In the genomic region with DNA sequence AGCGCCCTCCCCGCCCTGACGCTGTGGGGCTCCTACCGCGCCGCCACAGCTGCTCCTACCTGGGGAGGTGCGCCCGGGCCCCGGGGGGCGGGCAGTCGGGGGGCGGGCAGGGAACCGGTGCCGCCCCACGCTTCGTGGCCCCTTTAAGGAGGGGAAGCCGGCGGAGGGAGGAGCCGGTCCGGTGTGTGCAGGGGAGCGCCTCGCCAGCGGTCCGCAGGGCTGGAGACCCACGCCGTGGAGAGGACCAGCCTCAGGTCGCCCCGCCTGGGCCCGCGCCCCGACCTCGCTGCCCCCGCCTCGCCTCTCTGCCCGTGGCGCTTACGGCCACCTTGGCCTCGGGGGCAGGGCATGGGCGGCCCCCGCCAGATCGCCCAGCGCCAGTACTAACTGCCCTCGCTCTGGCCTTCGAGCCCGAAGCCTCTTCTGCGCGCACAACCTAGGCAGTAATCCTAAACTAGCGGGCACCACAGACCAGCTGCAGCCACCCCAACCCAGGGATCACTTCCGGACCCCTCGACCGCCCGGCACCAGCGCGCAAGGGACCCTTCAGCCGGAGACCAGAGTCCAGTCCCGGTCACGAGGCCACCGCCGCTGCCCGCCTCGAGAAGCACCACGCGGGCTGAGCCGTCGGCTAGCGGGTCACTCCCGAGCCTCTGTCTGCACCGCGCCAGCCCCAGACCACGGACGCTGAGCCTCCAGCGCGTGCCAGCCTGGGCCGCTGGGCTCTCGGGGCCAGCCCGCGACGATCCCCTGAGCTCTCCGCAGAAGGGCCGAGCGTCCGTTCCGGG, we compare ENCODE assay signal across 8 cellular contexts. TPM values are rescaled to one million over a fixed set of nuclear protein-coding genes. Genes with fewer than 3 reads are reported as not detected.
DNase-seq lines count a peak whose midpoint lies in the region; ATAC-seq and TF ChIP-seq lines count a peak whose summit lies in the region.

A gene (plus strand): TSS at position 171 of the 788 bp plus-strand sequence. CDS start 689 bp downstream, outside the sequence.

- peak within 1 kb of the TSS; percentile 93 for H2AFZ ChIP-seq in hepatocyte

- H3K9me2 ChIP-seq in hepatocyte (replicated peaks; ENCODE audit: insufficient read depth), result no peaks in the 10 kb centered on the region

- H3K27ac ChIP-seq in hepatocyte, result no peak within 1 kb of the TSS

- H3K27me3 Mint-ChIP-seq in T-helper 17 cell, result peaks cover 64% of the 10 kb centered on the region

- peak within 1 kb of the TSS; percentile 41 for H3K27ac Mint-ChIP-seq in T-helper 17 cell

- peak within 1 kb of the TSS; percentile 88 for H3K4me3 Mint-ChIP-seq in T-helper 17 cell

- WGBS in hepatocyte (ENCODE audit: low lambda C conversion rate, missing lambda C conversion rate), result 2% methylated on average over 41 of the region's 83 CpGs

- peaks cover 5% of the 10 kb centered on the region for H3K36me3 Mint-ChIP-seq in T-helper 17 cell (ENCODE audit: low read depth)

- peaks cover 4% of the 10 kb centered on the region for H3K9me3 ChIP-seq in T-helper 17 cell (ENCODE audit: control insufficient read depth, low read length, poor library complexity, severe bottlenecking)
- H3K9me3 ChIP-seq in hepatocyte (ENCODE audit: low read depth), result no peaks in the 10 kb centered on the region
- H3K9me3 ChIP-seq in skeletal muscle satellite cell (replicated peaks; ENCODE audit: low read length), result no peaks in the 10 kb centered on the region

- DNase-seq in NCI-H1105 (lab: John Stamatoyannopoulos, UW) (peak; percentile 29), NCI-H1105 treated with DMSO at 0.1 percent for 48 hours (lab: John Stamatoyannopoulos, UW) (no peak), T-helper 17 cell (no peak), hepatocyte (ENCODE audit: low spot score) (no peak), kidney glomerular epithelial cell (lab: John Stamatoyannopoulos, UW) (no peak), OCI-M1 (lab: John Stamatoyannopoulos, UW) (no peak)

- H3K4me3 ChIP-seq in hepatocyte (peak within 1 kb of the TSS; percentile 20), skeletal muscle satellite cell (ENCODE audit: low read length) (peak within 1 kb of the TSS; percentile 49)

- peaks cover 17% of the 10 kb centered on the region for H3K4me1 Mint-ChIP-seq in T-helper 17 cell

- H3K4me1 ChIP-seq in hepatocyte (ENCODE audit: insufficient read depth), result peaks cover 21% of the 10 kb centered on the region
- H3K4me1 ChIP-seq in skeletal muscle satellite cell (ENCODE audit: control insufficient read depth, insufficient read depth, low read length), result peaks cover 9% of the 10 kb centered on the region

- H3K36me3 ChIP-seq in hepatocyte (replicated peaks; ENCODE audit: insufficient read depth, low read depth), result no peaks in the 10 kb centered on the region
- H3K36me3 ChIP-seq in skeletal muscle satellite cell (ENCODE audit: insufficient read depth, low read length), result no peaks in the 10 kb centered on the region

- H3K4me2 ChIP-seq in hepatocyte (peak within 1 kb of the TSS; percentile 92), skeletal muscle satellite cell (ENCODE audit: low read length) (peak within 1 kb of the TSS; percentile 56)

- H3K27me3 ChIP-seq in hepatocyte (peaks cover 95% of the 10 kb centered on the region), skeletal muscle satellite cell (ENCODE audit: control insufficient read depth, insufficient read depth, low read length) (peaks cover 97% of the 10 kb centered on the region)

- no peak within 1 kb of the TSS for H3K9ac ChIP-seq in skeletal muscle satellite cell (ENCODE audit: low read depth, low read length)

- TF ChIP-seq CTCF in hepatocyte (IDR thresholded peaks at IDR 0.05; ENCODE audit: poor library complexity), result no peak

- no peaks in the 10 kb centered on the region for H4K20me1 ChIP-seq in hepatocyte (ENCODE audit: insufficient read depth, poor library complexity, severe bottlenecking)

- H3K79me2 ChIP-seq in hepatocyte, result no peaks in the 10 kb centered on the region

- TF ChIP-seq POLR2A in GM18505 (IDR thresholded peaks at IDR 0.05; ENCODE audit: borderline replicate concordance, extremely low read depth, insufficient read depth, insufficient read length), result no peak

- ATAC-seq in T-helper 17 cell, result peak; percentile 5
- ATAC-seq in GM18505 (IDR thresholded peaks at IDR 0.05; ENCODE audit: unreplicated experiment), result no peak

RNA-seq across cellular contexts. Expression of the gene that starts here (rescaled TPM):
- total RNA-seq in T-helper 17 cell (under 1 TPM in 1 of 2 donors, not detected in 1; 0.08 TPM), hepatocyte (0.67 and 0.88 TPM in 2 replicates)
- polyA plus RNA-seq in hepatocyte, result 0.99 and 3.7 TPM in 2 replicates
- total RNA-seq in skeletal muscle satellite cell (2012; rRNA removed), result not detected in 2 replicates

Comparison
In these comparisons a context has a peak if more than half of its experiments do, and no peak if none do; other contexts are left out.
1. Peak in ATAC-seq in T-helper 17 cell; RNA of the gene not detected or under 1 TPM.